11 cellular contexts compared by ENCODE assay signal in genomic region chr5:93162201-93162654, GRCh38.
DNase-seq lines count a peak whose midpoint lies in the region; FAIRE-seq and TF ChIP-seq lines count a peak whose summit lies in the region.
"Had no signal": no experiment of that assay in that cellular context is flagged by ENCODE, and none has a peak within 500 bp of the region (broad histone marks: within the 10 kb centered on the region; RNA-seq: fewer than 3 reads in every experiment).

No MANE protein-coding gene starts in this region.

- no peaks in the 10 kb centered on the region for H3K9me3 ChIP-seq in BLaER1 treated with 17β-estradiol and CSF1 and Interleukin-3, amounts not matched to agents 10 nM and 100 nM (replicated peaks in 1 of 11)
- H3K9me3 ChIP-seq in duodenal mucosa (ENCODE audit: control insufficient read depth in 1 of 2, low read length in 2 of 2) (no peaks in the 10 kb centered on the region), neural progenitor cell (ENCODE audit: low read depth) (no peaks in the 10 kb centered on the region)

- no peaks in the 10 kb centered on the region for H3K9me3 Mint-ChIP-seq in neural progenitor cell

- H3K36me3 ChIP-seq in BLaER1 treated with 17β-estradiol and CSF1 and Interleukin-3, amounts not matched to agents 10 nM and 100 nM: no peaks in the 10 kb centered on the region
- H3K36me3 ChIP-seq in duodenal mucosa (ENCODE audit: control insufficient read depth in 1 of 2, insufficient read depth in 2 of 2, low read length in 2 of 2) (no peaks in the 10 kb centered on the region), neural progenitor cell (no peaks in the 10 kb centered on the region)

- no peak overlapping the region for H3K4me3 Mint-ChIP-seq in neural progenitor cell
- H3K4me3 Mint-ChIP-seq: CD8-positive, alpha-beta T cell; immature natural killer cell had no signal

- TF ChIP-seq CTCF in neural progenitor cell (IDR thresholded peaks at IDR 0.05): no peak

- H3K27ac Mint-ChIP-seq in neural progenitor cell: no peak overlapping the region
- H3K27ac Mint-ChIP-seq: CD8-positive, alpha-beta T cell; immature natural killer cell had no signal

- peak overlapping the region in 3 of 11 experiments; percentile 17 to 39 (median 34); a peak in 5 of 22 replicates for H3K27ac ChIP-seq in BLaER1 treated with 17β-estradiol and CSF1 and Interleukin-3, amounts not matched to agents 10 nM and 100 nM
- H3K27ac ChIP-seq in duodenal mucosa (ENCODE audit: low read depth, low read length): peak overlapping the region; percentile 10
- H3K27ac ChIP-seq in neural progenitor cell: no peak overlapping the region

- H3K4me2 ChIP-seq in BLaER1 treated with 17β-estradiol and CSF1 and Interleukin-3, amounts not matched to agents 10 nM and 100 nM: peak overlapping the region; percentile 12 to 89 (median 63); a peak in 20 of 22 replicates
- H3K4me2 ChIP-seq in neural progenitor cell: no peak overlapping the region

- H2AFZ ChIP-seq in neural progenitor cell (replicated peaks): no peak overlapping the region

- DNase-seq in NCI-H524 (lab: John Stamatoyannopoulos, UW) (peak; percentile 79 to 91), neural progenitor cell (ENCODE audit: low spot score) (peak; percentile 73), NCI-H1694 (lab: John Stamatoyannopoulos, UW) (no peak), DMS53 (lab: John Stamatoyannopoulos, UW) (no peak), RCC 7860 (ENCODE audit: low spot score) (no peak)
- no peak for DNase-seq in activated CD8-positive, alpha-beta memory T cell treated with anti-CD3 and anti-CD28 coated beads, Interleukin-2, amount 50 U/mL, for 48 hours
- DNase-seq: CD8-positive, alpha-beta T cell; immature natural killer cell; stimulated activated CD4-positive, alpha-beta T cell treated with anti-CD3 and anti-CD28 coated beads, Interleukin-2, amount 100 ng/mL, for 24 hours had no signal

- no peaks in the 10 kb centered on the region for H3K27me3 ChIP-seq in BLaER1 treated with 17β-estradiol and CSF1 and Interleukin-3, amounts not matched to agents 10 nM and 100 nM
- H3K27me3 ChIP-seq in duodenal mucosa (ENCODE audit: control insufficient read depth in 1 of 2, insufficient read depth in 2 of 2, low read length in 2 of 2) (no peaks in the 10 kb centered on the region), neural progenitor cell (no peaks in the 10 kb centered on the region)

- H3K79me2 ChIP-seq in neural progenitor cell (ENCODE audit: low read depth): no peaks in the 10 kb centered on the region

- H4K20me1 ChIP-seq in BLaER1 treated with 17β-estradiol and CSF1 and Interleukin-3, amounts not matched to agents 10 nM and 100 nM: no peaks in the 10 kb centered on the region
- H4K20me1 ChIP-seq in neural progenitor cell (ENCODE audit: low read depth): no peaks in the 10 kb centered on the region

- FAIRE-seq in RCC 7860 (lab: Jason Lieb, UNC): no peak

- no peaks in the 10 kb centered on the region for H3F3A ChIP-seq in neural progenitor cell (ENCODE audit: low read depth)

- peaks cover 26% of the 10 kb centered on the region for H3K4me1 Mint-ChIP-seq in neural progenitor cell
- H3K4me1 Mint-ChIP-seq: immature natural killer cell had no signal

- H3K4me3 ChIP-seq in BLaER1 treated with 17β-estradiol and CSF1 and Interleukin-3, amounts not matched to agents 10 nM and 100 nM: no peak overlapping the region
- H3K4me3 ChIP-seq in duodenal mucosa (ENCODE audit: low read depth in 1 of 2, low read length in 2 of 2) (no peak overlapping the region), neural progenitor cell (no peak overlapping the region)

- H3K27me3 Mint-ChIP-seq in neural progenitor cell (ENCODE audit: insufficient read depth, low read depth): peaks cover 5% of the 10 kb centered on the region

- no peaks in the 10 kb centered on the region for H3K36me3 Mint-ChIP-seq in neural progenitor cell
- H3K36me3 Mint-ChIP-seq: CD8-positive, alpha-beta T cell; immature natural killer cell had no signal

- no peak overlapping the region for H3K9ac ChIP-seq in BLaER1 treated with 17β-estradiol and CSF1 and Interleukin-3, amounts not matched to agents 10 nM and 100 nM
- no peak overlapping the region for H3K9ac ChIP-seq in duodenal mucosa (ENCODE audit: low read depth in 1 of 2, low read length in 2 of 2)
- H3K9ac ChIP-seq in neural progenitor cell: no peak overlapping the region

- H3K4me1 ChIP-seq in BLaER1 treated with 17β-estradiol and CSF1 and Interleukin-3, amounts not matched to agents 10 nM and 100 nM: peaks cover 8 to 34% (median 14%) of the 10 kb centered on the region in 10 experiments; a peak in 19 of 20 replicates
- peaks cover 0 to 8% of the 10 kb centered on the region in 2 donors for H3K4me1 ChIP-seq in duodenal mucosa (ENCODE audit: control insufficient read depth in 1 of 2, insufficient read depth in 2 of 2, low read length in 2 of 2)
- H3K4me1 ChIP-seq in neural progenitor cell: peaks cover 13% of the 10 kb centered on the region

Comparison
In these comparisons a context has a peak if more than half of its experiments do, and no peak if none do; other contexts are left out.
1. DNase-seq: peak in NCI-H524 (2 of 2) and neural progenitor cell (single experiment); none in NCI-H1694 (single experiment), activated CD8-positive, alpha-beta memory T cell treated with anti-CD3 and anti-CD28 coated beads, Interleukin-2, amount 50 U/mL, for 48 hours (single experiment), DMS53 (single experiment) and RCC 7860 (single experiment).